Comparison of ENCODE assay signal across 27 cellular contexts in genomic region chr3:64079369-64080160, GRCh38.
DNase-seq lines count a peak whose midpoint lies in the region; ATAC-seq, FAIRE-seq and TF ChIP-seq lines count a peak whose summit lies in the region.
"Had no signal": no experiment of that assay in that cellular context is flagged by ENCODE, and none has a peak within 500 bp of the region (broad histone marks: within the 10 kb centered on the region; RNA-seq: fewer than 3 reads in every experiment).

No MANE protein-coding gene starts in this region.

- no peak for FAIRE-seq in H54 (lab: Jason Lieb, UNC)
- FAIRE-seq: colon, D721Med, endothelial cell of umbilical vein, GM12892, islet of Langerhans had no signal

- no peak for ATAC-seq in GM21619 (IDR thresholded peaks at IDR 0.05; ENCODE audit: unreplicated experiment)
- no peak for ATAC-seq in GM21423 (IDR thresholded peaks at IDR 0.05; ENCODE audit: unreplicated experiment)
- ATAC-seq in GM18517 (IDR thresholded peaks at IDR 0.05; ENCODE audit: unreplicated experiment) = no peak
- ATAC-seq: activated T-helper 17 cell treated with anti-CD3 and anti-CD28 coated beads, Interleukin-2, amount 50 U/mL, for 72 hours; left lung; stimulated activated memory B cell treated with anti-CD40 and anti-IgM and Interleukin-4, amounts not matched to agents 10 μg/mL and 1 μg/mL and 100 μg/mL, for 72 hours had no signal

- no peak for TF ChIP-seq POLR2A in H54 (IDR thresholded peaks at IDR 0.05; ENCODE audit: low read depth, low read length)

- DNase-seq in GM03348 (ENCODE audit: low spot score) (peak; percentile 33), NCI-H446 treated with DMSO at 0.1 percent for 48 hours (lab: John Stamatoyannopoulos, UW) (peak; percentile 85), fibroblast of mammary gland (ENCODE audit: low read depth) (peak; percentile 63), H54 (ENCODE audit: insufficient read length, low spot score) (no peak)
- DNase-seq: activated CD4-positive, alpha-beta T cell treated with anti-CD3 and anti-CD28 coated beads for 48 hours; amygdala; CD4-positive, CD25-positive, alpha-beta regulatory T cell; EL; GOT3; left lung; NCI-H2081; NCI-H345; NCI-H748 treated with DMSO at 0.1 percent for 48 hours; Peyer's patch; SHP77 had no signal

- TF ChIP-seq CTCF in fibroblast of mammary gland (conservative IDR thresholded peaks at IDR 0.05; ENCODE audit: control insufficient read depth, insufficient read depth, low read depth, low read length) = no peak

- H3K4me3 ChIP-seq in fibroblast of mammary gland (ENCODE audit: control insufficient read depth, low read depth, low read length) = no peak overlapping the region
- H3K4me3 ChIP-seq: breast epithelium, left lung, Peyer's patch, skin epidermis had no signal
